ENCODE assay signal across 18 cellular contexts in the genomic region with DNA sequence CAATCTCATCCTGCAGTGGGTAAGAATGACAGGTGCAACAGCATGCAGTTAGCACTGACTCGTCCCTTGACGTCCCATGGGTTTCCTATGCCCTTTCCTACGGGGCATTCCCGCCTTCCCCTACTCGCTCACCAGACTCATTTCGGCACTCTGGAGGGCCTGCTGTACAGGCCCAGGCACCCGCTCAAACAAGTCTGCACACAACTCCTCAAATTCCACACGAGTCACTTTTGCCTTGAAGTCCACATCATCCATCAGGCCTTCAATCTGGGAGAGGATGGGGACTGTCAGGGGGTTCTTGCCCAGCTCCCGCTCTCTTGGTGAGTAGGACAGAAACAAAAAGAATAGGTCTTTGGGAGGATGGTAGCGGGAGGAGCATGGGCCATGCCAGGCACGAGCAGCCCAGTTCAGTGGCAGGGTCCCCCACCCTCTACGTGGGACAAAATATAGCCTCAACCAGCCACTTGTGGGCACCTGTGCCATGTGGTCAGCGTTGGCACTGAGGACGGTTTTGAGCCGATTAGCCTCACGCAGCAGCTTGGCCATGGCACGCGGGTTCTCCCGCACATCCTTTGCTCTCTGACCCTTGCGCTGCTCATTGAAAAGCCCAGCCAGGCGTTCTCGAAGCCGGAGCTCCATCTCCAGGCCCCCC. TPM values are rescaled to one million over a fixed set of nuclear protein-coding genes. Genes with fewer than 3 reads are reported as not detected.
DNase-seq lines count a peak whose midpoint lies in the region; ATAC-seq and TF ChIP-seq lines count a peak whose summit lies in the region.
"Had no signal": no experiment of that assay in that cellular context is flagged by ENCODE, and none has a peak within 500 bp of the region (broad histone marks: within the 10 kb centered on the region; RNA-seq: fewer than 3 reads in every experiment).

No MANE protein-coding gene starts in this region.

- no peak for DNase-seq in activated CD4-positive, alpha-beta T cell treated with anti-CD3 and anti-CD28 coated beads, Interleukin-2, amount 10 ng/mL, durations not matched to agents 24 days and 14 days
- no peak for DNase-seq in activated CD4-positive, alpha-beta T cell treated with anti-CD3 and anti-CD28 coated beads for 48 hours
- DNase-seq in activated CD4-positive, alpha-beta memory T cell treated with anti-CD3 and anti-CD28 coated beads, Interleukin-2, amount 10 ng/mL, durations not matched to agents 7 days and 5 days = no peak
- no peak for DNase-seq in neural progenitor cell (ENCODE audit: low spot score)
- no peak for DNase-seq in prostate gland (ENCODE audit: low spot score)
- no peak for DNase-seq in Right ventricle myocardium inferior (ENCODE audit: missing footprints)
- no peak for DNase-seq in NCI-H748 (lab: John Stamatoyannopoulos, UW; ENCODE audit: unreplicated experiment)
- DNase-seq: activated effector memory CD4-positive, alpha-beta T cell treated with Interleukin-2 at 50 U/mL for 16 hours; dermis blood vessel endothelial cell; glutamatergic neuron; NCI-H1436; Peyer's patch; stimulated activated CD8-positive, alpha-beta memory T cell treated with anti-CD3 and anti-CD28 coated beads, Interleukin-4, amount 100 ng/mL, for 48 hours had no signal

- intact Hi-C loops in activated CD4-positive, alpha-beta T cell treated with anti-CD3 and anti-CD28 coated beads, Interleukin-2, amount 10 ng/mL, durations not matched to agents 24 days and 14 days (cut with micrococcal nuclease) = no loop called here
- intact Hi-C loops in prostate gland (cut with DNase I) = no loop called here
- intact Hi-C loops in Right ventricle myocardium inferior (cut with DNase I) = no loop called here

- no peak overlapping the region for H3K4me2 ChIP-seq in neural progenitor cell
- H3K4me2 ChIP-seq: BLaER1 treated with 17β-estradiol and CSF1 and Interleukin-3, amounts not matched to agents 10 nM and 100 nM had no signal

- H3K27me3 ChIP-seq in neural progenitor cell = no peaks in the 10 kb centered on the region
- no peaks in the 10 kb centered on the region for H3K27me3 ChIP-seq in prostate gland (replicated peaks; ENCODE audit: insufficient read depth)
- H3K27me3 ChIP-seq: BLaER1 treated with 17β-estradiol and CSF1 and Interleukin-3, amounts not matched to agents 10 nM and 100 nM; esophagus muscularis mucosa; Peyer's patch had no signal

- H3K9me3 Mint-ChIP-seq in activated CD4-positive, alpha-beta T cell treated with anti-CD3 and anti-CD28 coated beads, Interleukin-2, amount 10 ng/mL, durations not matched to agents 24 days and 14 days = no peaks in the 10 kb centered on the region
- no peaks in the 10 kb centered on the region for H3K9me3 Mint-ChIP-seq in activated CD4-positive, alpha-beta memory T cell treated with anti-CD3 and anti-CD28 coated beads, Interleukin-2, amount 10 ng/mL, durations not matched to agents 7 days and 5 days
- H3K9me3 Mint-ChIP-seq in neural progenitor cell = no peaks in the 10 kb centered on the region

- CTCF ChIA-PET in activated CD4-positive, alpha-beta memory T cell treated with anti-CD3 and anti-CD28 coated beads, Interleukin-2, amount 10 ng/mL, durations not matched to agents 7 days and 5 days (lab: Charles Lee) = no interaction called here

- H3K27me3 Mint-ChIP-seq in activated CD4-positive, alpha-beta T cell treated with anti-CD3 and anti-CD28 coated beads, Interleukin-2, amount 10 ng/mL, durations not matched to agents 24 days and 14 days = no peaks in the 10 kb centered on the region
- no peaks in the 10 kb centered on the region for H3K27me3 Mint-ChIP-seq in activated CD4-positive, alpha-beta memory T cell treated with anti-CD3 and anti-CD28 coated beads, Interleukin-2, amount 10 ng/mL, durations not matched to agents 7 days and 5 days
- peaks cover 4% of the 10 kb centered on the region for H3K27me3 Mint-ChIP-seq in neural progenitor cell (ENCODE audit: insufficient read depth, low read depth)

- H3K9me3 ChIP-seq in neural progenitor cell (ENCODE audit: low read depth) (no peaks in the 10 kb centered on the region), prostate gland (no peaks in the 10 kb centered on the region)
- H3K9me3 ChIP-seq: BLaER1 treated with 17β-estradiol and CSF1 and Interleukin-3, amounts not matched to agents 10 nM and 100 nM; esophagus muscularis mucosa; HAP-1; Peyer's patch had no signal

- H3K27ac Mint-ChIP-seq in activated CD4-positive, alpha-beta T cell treated with anti-CD3 and anti-CD28 coated beads, Interleukin-2, amount 10 ng/mL, durations not matched to agents 24 days and 14 days = peak overlapping the region; percentile 48
- H3K27ac Mint-ChIP-seq in activated CD4-positive, alpha-beta memory T cell treated with anti-CD3 and anti-CD28 coated beads, Interleukin-2, amount 10 ng/mL, durations not matched to agents 7 days and 5 days = peak overlapping the region; percentile 47
- H3K27ac Mint-ChIP-seq in neural progenitor cell = no peak overlapping the region

- POLR2A ChIA-PET in activated CD4-positive, alpha-beta memory T cell treated with anti-CD3 and anti-CD28 coated beads, Interleukin-2, amount 10 ng/mL, durations not matched to agents 7 days and 5 days (lab: Charles Lee) = interaction anchor here (1.1 to 2.1 kb wide), 3 partner anchors 8 to 42 kb away, joined by 3 to 5 read pairs (median 4); no protein-coding TSS in a partner anchor

- no peak for TF ChIP-seq POLR2A in prostate gland (IDR thresholded peaks at IDR 0.05)

- H4K20me1 ChIP-seq in neural progenitor cell (ENCODE audit: low read depth) = peaks cover 12% of the 10 kb centered on the region

- H3K4me3 Mint-ChIP-seq in activated CD4-positive, alpha-beta T cell treated with anti-CD3 and anti-CD28 coated beads, Interleukin-2, amount 10 ng/mL, durations not matched to agents 24 days and 14 days = no peak overlapping the region
- no peak overlapping the region for H3K4me3 Mint-ChIP-seq in activated CD4-positive, alpha-beta memory T cell treated with anti-CD3 and anti-CD28 coated beads, Interleukin-2, amount 10 ng/mL, durations not matched to agents 7 days and 5 days
- peak overlapping the region; percentile 43 for H3K4me3 Mint-ChIP-seq in neural progenitor cell

- WGBS in prostate gland = 87% methylated on average over 23 of the region's 23 CpGs

- H3K4me1 ChIP-seq in neural progenitor cell (no peaks in the 10 kb centered on the region), prostate gland (replicated peaks) (no peaks in the 10 kb centered on the region)

- ATAC-seq in GM21529 (IDR thresholded peaks at IDR 0.05; ENCODE audit: unreplicated experiment) = peak; percentile 11
- no peak for ATAC-seq in Right ventricle myocardium inferior
- ATAC-seq: SK-N-SH treated with all-trans-retinoic acid at 6 μM for 48 hours had no signal

- H3K27ac ChIP-seq in neural progenitor cell = no peak overlapping the region
- H3K27ac ChIP-seq in prostate gland = no peak overlapping the region
- H3K27ac ChIP-seq: BLaER1 treated with 17β-estradiol and CSF1 and Interleukin-3, amounts not matched to agents 10 nM and 100 nM; esophagus muscularis mucosa; Peyer's patch had no signal

- H3K4me3 ChIP-seq in neural progenitor cell (no peak overlapping the region), prostate gland (no peak overlapping the region)
- H3K4me3 ChIP-seq: BLaER1 treated with 17β-estradiol and CSF1 and Interleukin-3, amounts not matched to agents 10 nM and 100 nM; esophagus muscularis mucosa; HAP-1; Peyer's patch had no signal

- peaks cover 36% of the 10 kb centered on the region for H3K4me1 Mint-ChIP-seq in activated CD4-positive, alpha-beta T cell treated with anti-CD3 and anti-CD28 coated beads, Interleukin-2, amount 10 ng/mL, durations not matched to agents 24 days and 14 days
- H3K4me1 Mint-ChIP-seq in activated CD4-positive, alpha-beta memory T cell treated with anti-CD3 and anti-CD28 coated beads, Interleukin-2, amount 10 ng/mL, durations not matched to agents 7 days and 5 days = peaks cover 56% of the 10 kb centered on the region
- peaks cover 8% of the 10 kb centered on the region for H3K4me1 Mint-ChIP-seq in neural progenitor cell

- H3F3A ChIP-seq in neural progenitor cell (ENCODE audit: low read depth) = peaks cover 5% of the 10 kb centered on the region

- no peak overlapping the region for H2AFZ ChIP-seq in neural progenitor cell (replicated peaks)

- no peak overlapping the region for H3K9ac ChIP-seq in neural progenitor cell

- H3K36me3 ChIP-seq in neural progenitor cell (no peaks in the 10 kb centered on the region), prostate gland (peaks cover 16 to 26% of the 10 kb centered on the region in 2 donors)

- H3K79me2 ChIP-seq in neural progenitor cell (ENCODE audit: low read depth) = peaks cover 35% of the 10 kb centered on the region

- TF ChIP-seq CTCF in neural progenitor cell (IDR thresholded peaks at IDR 0.05) = no peak
- no peak for TF ChIP-seq CTCF in prostate gland (IDR thresholded peaks at IDR 0.05)

- peaks cover 74% of the 10 kb centered on the region for H3K36me3 Mint-ChIP-seq in activated CD4-positive, alpha-beta T cell treated with anti-CD3 and anti-CD28 coated beads, Interleukin-2, amount 10 ng/mL, durations not matched to agents 24 days and 14 days (ENCODE audit: low read depth)
- H3K36me3 Mint-ChIP-seq in activated CD4-positive, alpha-beta memory T cell treated with anti-CD3 and anti-CD28 coated beads, Interleukin-2, amount 10 ng/mL, durations not matched to agents 7 days and 5 days (ENCODE audit: low read depth) = peaks cover 78% of the 10 kb centered on the region
- peaks cover 45% of the 10 kb centered on the region for H3K36me3 Mint-ChIP-seq in neural progenitor cell

RNA-seq across cellular contexts. Expression of a gene that starts 4.7 kb away (rescaled TPM):
- 193 and 203 TPM in 2 replicates for total RNA-seq in activated CD4-positive, alpha-beta T cell treated with anti-CD3 and anti-CD28 coated beads, Interleukin-2, amount 10 ng/mL, durations not matched to agents 24 days and 14 days
- 100 to 1,000 TPM; 123 to 125 TPM for total RNA-seq in activated CD4-positive, alpha-beta memory T cell treated with anti-CD3 and anti-CD28 coated beads, Interleukin-2, amount 10 ng/mL, durations not matched to agents 7 days and 5 days
- total RNA-seq in neural progenitor cell (ENCODE audit: low replicate concordance) (129 and 203 TPM in 2 replicates), prostate gland (100 to 1,000 TPM; 115 to 149 TPM), Right ventricle myocardium inferior (78.3 TPM)

RNA-seq across cellular contexts. Expression of a gene that starts 15.3 kb away (rescaled TPM):
- total RNA-seq in activated CD4-positive, alpha-beta T cell treated with anti-CD3 and anti-CD28 coated beads, Interleukin-2, amount 10 ng/mL, durations not matched to agents 24 days and 14 days = 20.2 and 20.9 TPM in 2 replicates
- total RNA-seq in activated CD4-positive, alpha-beta memory T cell treated with anti-CD3 and anti-CD28 coated beads, Interleukin-2, amount 10 ng/mL, durations not matched to agents 7 days and 5 days = 10 to 100 TPM; 30.6 to 36.1 TPM
- total RNA-seq in neural progenitor cell (ENCODE audit: low replicate concordance) (10.4 and 20.7 TPM in 2 replicates), prostate gland (10 to 100 TPM; 41.1 to 49.1 TPM), Right ventricle myocardium inferior (19.3 TPM)

RNA-seq across cellular contexts. Expression of a gene that starts 21.6 kb away (rescaled TPM):
- 28.8 and 31.6 TPM in 2 replicates for total RNA-seq in activated CD4-positive, alpha-beta T cell treated with anti-CD3 and anti-CD28 coated beads, Interleukin-2, amount 10 ng/mL, durations not matched to agents 24 days and 14 days
- total RNA-seq in activated CD4-positive, alpha-beta memory T cell treated with anti-CD3 and anti-CD28 coated beads, Interleukin-2, amount 10 ng/mL, durations not matched to agents 7 days and 5 days = 10 to 100 TPM; 31.6 to 33.9 TPM
- total RNA-seq in neural progenitor cell (ENCODE audit: low replicate concordance) (55.2 and 89.0 TPM in 2 replicates), prostate gland (10 to 100 TPM; 36.2 to 58.7 TPM), Right ventricle myocardium inferior (7.2 TPM)

RNA-seq across cellular contexts. Expression of a gene that starts 32.4 kb away (rescaled TPM):
- total RNA-seq in activated CD4-positive, alpha-beta T cell treated with anti-CD3 and anti-CD28 coated beads, Interleukin-2, amount 10 ng/mL, durations not matched to agents 24 days and 14 days = 60.9 and 62.8 TPM in 2 replicates
- 10 to 100 TPM; 17.3 to 18.8 TPM for total RNA-seq in activated CD4-positive, alpha-beta memory T cell treated with anti-CD3 and anti-CD28 coated beads, Interleukin-2, amount 10 ng/mL, durations not matched to agents 7 days and 5 days
- 30.0 and 31.1 TPM in 2 replicates for total RNA-seq in neural progenitor cell (ENCODE audit: low replicate concordance)
- total RNA-seq in prostate gland = 10 to 100 TPM in 1 of 2 donors, 1 to 10 TPM in 1; 9.2 to 14.3 TPM
- 22.8 TPM for total RNA-seq in Right ventricle myocardium inferior

RNA-seq across cellular contexts. Expression of a gene that starts 33.7 kb away (rescaled TPM):
- 141 and 151 TPM in 2 replicates for total RNA-seq in activated CD4-positive, alpha-beta T cell treated with anti-CD3 and anti-CD28 coated beads, Interleukin-2, amount 10 ng/mL, durations not matched to agents 24 days and 14 days
- 10 to 100 TPM; 67.0 to 71.1 TPM for total RNA-seq in activated CD4-positive, alpha-beta memory T cell treated with anti-CD3 and anti-CD28 coated beads, Interleukin-2, amount 10 ng/mL, durations not matched to agents 7 days and 5 days
- total RNA-seq in neural progenitor cell (ENCODE audit: low replicate concordance) = 53.5 and 59.5 TPM in 2 replicates
- total RNA-seq in prostate gland = 10 to 100 TPM; 79.8 to 83.5 TPM
- 29.6 TPM for total RNA-seq in Right ventricle myocardium inferior
